22 cellular contexts compared by ENCODE assay signal in genomic region chr16:27847030-27847550, GRCh38.
A peak's percentile ranks its signal among the peaks of the same experiment; 100 is the strongest.
DNase-seq lines count a peak whose midpoint lies in the region; ATAC-seq, FAIRE-seq and TF ChIP-seq lines count a peak whose summit lies in the region.
"Had no signal": no experiment of that assay in that cellular context is flagged by ENCODE, and none has a peak within 500 bp of the region (broad histone marks: within the 10 kb centered on the region; RNA-seq: fewer than 3 reads in every experiment).

No MANE protein-coding gene starts in this region.

- no peak overlapping the region for H2BK5ac ChIP-seq in mesenchymal stem cell (ENCODE audit: low read depth, low read length, poor library complexity, severe bottlenecking)

- POLR2A ChIA-PET in HCT116 (lab: Charles Lee), result no interaction called here

- intact Hi-C loops in HCT116 (cut with micrococcal nuclease) (no loop called here), left ventricle myocardium inferior (cut with micrococcal nuclease) (no loop called here)

- H4K8ac ChIP-seq in mesenchymal stem cell (ENCODE audit: low read length), result no peak overlapping the region

- H3K9me2 ChIP-seq in HCT116 (ENCODE audit: insufficient read depth), result no peaks in the 10 kb centered on the region

- WGBS in mesenchymal stem cell, result 12% methylated on average over 2 of the region's 2 CpGs

- no peak overlapping the region for H3K4me3 ChIP-seq in HCT116 (replicated peaks in 1 of 2; ENCODE audit: low read depth in 1 of 2, low read length in 2 of 2)
- no peak overlapping the region for H3K4me3 ChIP-seq in bronchial epithelial cell (ENCODE audit: low read depth, low read length)
- no peak overlapping the region for H3K4me3 ChIP-seq in mesenchymal stem cell (ENCODE audit: insufficient read depth in 1 of 2, low read depth in 1 of 2, low read length in 2 of 2)
- no peak overlapping the region for H3K4me3 ChIP-seq in left ventricle myocardium inferior
- H3K4me3 ChIP-seq: dorsolateral prefrontal cortex, GM23248, tibial artery had no signal

- H2BK12ac ChIP-seq in mesenchymal stem cell (ENCODE audit: low read length in 2 of 2), result no peak overlapping the region

- CTCF ChIA-PET in HCT116 (lab: Charles Lee), result interaction anchor here (1.2 to 2.3 kb wide), 2 partner anchors 12 to 20 kb away, joined by 5 to 8 read pairs; no protein-coding TSS in a partner anchor

- H4K91ac ChIP-seq in mesenchymal stem cell (ENCODE audit: low read length), result no peak overlapping the region

- H2AFZ ChIP-seq in HCT116 (ENCODE audit: low read depth, low read length, poor library complexity, severe bottlenecking) (no peak overlapping the region), mesenchymal stem cell (ENCODE audit: low read depth, low read length) (no peak overlapping the region)
- H2AFZ ChIP-seq: GM23248 had no signal

- no peak for TF ChIP-seq CTCF in HCT116 (IDR thresholded peaks at IDR 0.05 in 2 of 3, conservative IDR thresholded peaks at IDR 0.05 in 1 of 3; ENCODE audit: borderline replicate concordance in 1 of 3, insufficient read depth in 1 of 3, low read depth in 2 of 3, low read length in 2 of 3)
- no peak for TF ChIP-seq CTCF in bronchial epithelial cell (IDR thresholded peaks at IDR 0.05; ENCODE audit: insufficient read depth, low read length, severe bottlenecking)
- no peak for TF ChIP-seq CTCF in left ventricle myocardium inferior (IDR thresholded peaks at IDR 0.05; ENCODE audit: borderline replicate concordance)

- DNase-seq in A172 (ENCODE audit: low spot score) (peak; percentile 95), HCT116 (ENCODE audit: low read depth, low spot score) (no peak), bronchial epithelial cell (ENCODE audit: low read depth) (peak; percentile 2), mesenchymal stem cell (peak; percentile 1), left ventricle myocardium inferior (no peak), activated gamma-delta T cell treated with Interleukin-2 at 50 U/mL for 16 hours (no peak)
- DNase-seq: activated T-cell treated with anti-CD3 and anti-CD28 coated beads, Interleukin-2, amount 50 U/mL, for 4 hours; DMS153; GM23248; IMR-90; NCI-H187 treated with DMSO at 0.1 percent for 48 hours; NCI-H446 treated with DMSO at 0.1 percent for 48 hours; Right ventricle myocardium superior; stimulated activated CD4-positive, alpha-beta T cell treated with anti-CD3 and anti-CD28 coated beads, Interleukin-15, amount 100 ng/mL, for 24 hours; T-helper 1 cell had no signal

- H3K27me3 ChIP-seq in HCT116 (ENCODE audit: insufficient read depth, low read length) (peaks cover under 1% of the 10 kb centered on the region; the same call in 1 of the 2 replicates), bronchial epithelial cell (ENCODE audit: control insufficient read depth, insufficient read depth, low read length) (no peaks in the 10 kb centered on the region), mesenchymal stem cell (ENCODE audit: control insufficient read depth in 1 of 2, insufficient read depth in 1 of 2, low read length in 2 of 2) (peaks cover 38 to 65% of the 10 kb centered on the region in 2 experiments), left ventricle myocardium inferior (ENCODE audit: low read depth) (peaks cover 69% of the 10 kb centered on the region)
- H3K27me3 ChIP-seq: dorsolateral prefrontal cortex, tibial artery had no signal

- H3K79me1 ChIP-seq in mesenchymal stem cell (replicated peaks; ENCODE audit: low read length, poor library complexity, severe bottlenecking), result no peaks in the 10 kb centered on the region

- no peak for FAIRE-seq in bronchial epithelial cell (lab: Jason Lieb, UNC)

- RAD21 ChIA-PET in HCT116 (lab: Charles Lee; ENCODE audit: low non-redundant PET in 1 of 2, low total read pairs in 2 of 2, uncharacterized antibody in 2 of 2, unreplicated experiment in 2 of 2), result no interaction called here

- peak; percentile 46 for ATAC-seq in HCT116
- no peak for ATAC-seq in HG03095 (IDR thresholded peaks at IDR 0.05; ENCODE audit: unreplicated experiment)
- no peak for ATAC-seq in GM21360 (IDR thresholded peaks at IDR 0.05; ENCODE audit: unreplicated experiment)
- ATAC-seq: activated naive CD4-positive, alpha-beta T cell treated with anti-CD3 and anti-CD28 coated beads, Interleukin-2, amount 50 U/mL, for 72 hours; activated T-cell treated with anti-CD3 and anti-CD28 coated beads, Interleukin-2, amount 50 U/mL, for 4 hours; stimulated activated memory B cell treated with anti-CD40 and anti-IgM and Interleukin-4, amounts not matched to agents 10 μg/mL and 1 μg/mL and 100 μg/mL, for 72 hours had no signal

- TF ChIP-seq RAD21 in HCT116 (IDR thresholded peaks at IDR 0.05; ENCODE audit: low read depth), result no peak

- no peak overlapping the region for H2BK120ac ChIP-seq in mesenchymal stem cell (ENCODE audit: low read depth, low read length)

- H3K18ac ChIP-seq in mesenchymal stem cell (ENCODE audit: low read depth in 1 of 2, low read length in 2 of 2), result no peak overlapping the region

- no peak overlapping the region for H3K4ac ChIP-seq in mesenchymal stem cell (ENCODE audit: low read depth in 1 of 2, low read length in 2 of 2)

- H3K9ac ChIP-seq in HCT116 (ENCODE audit: low read length) (no peak overlapping the region), mesenchymal stem cell (ENCODE audit: low read length) (no peak overlapping the region)
- H3K9ac ChIP-seq: GM23248 had no signal

- H3K14ac ChIP-seq in mesenchymal stem cell (ENCODE audit: low read length in 2 of 2), result no peak overlapping the region

- H2BK15ac ChIP-seq in mesenchymal stem cell (ENCODE audit: low read depth, poor library complexity, severe bottlenecking), result no peak overlapping the region

- no peak overlapping the region for H3K23ac ChIP-seq in mesenchymal stem cell (ENCODE audit: low read length in 2 of 2)

- BruUV-seq in HCT116 (replicated peaks; lab: Mats Ljungman, UMichigan), result no TSS peak

- TF ChIP-seq POLR2A in HCT116 (IDR thresholded peaks at IDR 0.05; ENCODE audit: borderline replicate concordance, extremely low read depth, insufficient read depth, insufficient read length), result no peak

- H3K36me3 ChIP-seq in HCT116 (ENCODE audit: control insufficient read depth in 1 of 2, insufficient read depth in 2 of 2, low read length in 2 of 2) (no peaks in the 10 kb centered on the region), bronchial epithelial cell (ENCODE audit: control insufficient read depth, insufficient read depth, low read length) (no peaks in the 10 kb centered on the region), mesenchymal stem cell (ENCODE audit: control insufficient read depth in 1 of 2, insufficient read depth in 2 of 2, low read depth in 1 of 2, low read length in 2 of 2) (no peaks in the 10 kb centered on the region), left ventricle myocardium inferior (no peaks in the 10 kb centered on the region)
- H3K36me3 ChIP-seq: neutrophil, tibial artery had no signal

- H3K4me1 ChIP-seq in HCT116 (ENCODE audit: control insufficient read depth in 1 of 2, insufficient read depth in 2 of 2, low read length in 2 of 2) (peaks cover 2 to 8% of the 10 kb centered on the region in 2 experiments; a peak in 2 of 4 replicates), mesenchymal stem cell (ENCODE audit: control insufficient read depth, insufficient read depth, low read depth, low read length) (peaks cover 6% of the 10 kb centered on the region), left ventricle myocardium inferior (no peaks in the 10 kb centered on the region)
- H3K4me1 ChIP-seq: tibial artery had no signal

- no peaks in the 10 kb centered on the region for H4K20me1 ChIP-seq in HCT116 (ENCODE audit: insufficient read depth)

- no peak overlapping the region for H3K27ac ChIP-seq in HCT116 (ENCODE audit: low read depth, low read length)
- no peak overlapping the region for H3K27ac ChIP-seq in mesenchymal stem cell (ENCODE audit: low read length, poor library complexity, severe bottlenecking)
- no peak overlapping the region for H3K27ac ChIP-seq in left ventricle myocardium inferior (replicated peaks)
- H3K27ac ChIP-seq: dorsolateral prefrontal cortex, GM23248, neutrophil, tibial artery had no signal

- no peaks in the 10 kb centered on the region for H3K79me2 ChIP-seq in HCT116 (ENCODE audit: insufficient read depth, low read length)

- H2AK5ac ChIP-seq in mesenchymal stem cell (ENCODE audit: low read length, severe bottlenecking), result no peak overlapping the region

- H3K9me3 ChIP-seq in HCT116 (ENCODE audit: control insufficient read depth in 1 of 2, insufficient read depth in 1 of 2, low read depth in 1 of 2, low read length in 2 of 2) (no peaks in the 10 kb centered on the region), mesenchymal stem cell (ENCODE audit: control insufficient read depth, low read length) (no peaks in the 10 kb centered on the region), left ventricle myocardium inferior (replicated peaks) (no peaks in the 10 kb centered on the region)
- H3K9me3 ChIP-seq: neutrophil, tibial artery had no signal

- H3K4me2 ChIP-seq in HCT116 (ENCODE audit: low read length) (peak overlapping the region; percentile 31; the same call in 1 of the 2 replicates), mesenchymal stem cell (ENCODE audit: low read length, poor library complexity, severe bottlenecking) (no peak overlapping the region)

TF ChIP-seq in HCT116, 20 proteins besides CTCF, POLR2A, EP300 and RAD21 (continues in another document):
- TF ChIP-seq, protein P1, sequence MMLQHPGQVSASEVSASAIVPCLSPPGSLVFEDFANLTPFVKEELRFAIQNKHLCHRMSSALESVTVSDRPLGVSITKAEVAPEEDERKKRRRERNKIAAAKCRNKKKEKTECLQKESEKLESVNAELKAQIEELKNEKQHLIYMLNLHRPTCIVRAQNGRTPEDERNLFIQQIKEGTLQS (IDR thresholded peaks at IDR 0.05), result no peak
- no peak for TF ChIP-seq ZNF274 (IDR thresholded peaks at IDR 0.05; ENCODE audit: low read depth, low read length)

Comparison
In these comparisons a context has a peak if more than half of its experiments do, and no peak if none do; other contexts are left out.
1. DNase-seq: peak in A172 (single experiment), bronchial epithelial cell (single experiment) and mesenchymal stem cell (single experiment); none in HCT116 (single experiment), left ventricle myocardium inferior (single experiment) and activated gamma-delta T cell treated with Interleukin-2 at 50 U/mL for 16 hours (single experiment).